Comparison of ENCODE assay signal across 25 cellular contexts in genomic region chr9:34602906-34603305, GRCh38. TPM values are rescaled to one million over a fixed set of nuclear protein-coding genes. Genes with fewer than 3 reads are reported as not detected.
"Had no signal": no experiment of that assay in that cellular context is flagged by ENCODE, and none has a peak within 500 bp of the region (broad histone marks: within the 10 kb centered on the region; RNA-seq: fewer than 3 reads in every experiment).

No MANE protein-coding gene starts in this region.

- H3K4me1 ChIP-seq: heart right ventricle, prostate gland, testis, tibial artery had no signal

- H3K27ac ChIP-seq: coronary artery, esophagus muscularis mucosa, foreskin keratinocyte, heart right ventricle, parathyroid adenoma, prostate gland, skin epidermis, spleen, testis, tibial artery had no signal

- H3K27me3 ChIP-seq: esophagus muscularis mucosa, foreskin keratinocyte, heart right ventricle, spleen, testis had no signal

- H3K79me2 ChIP-seq: parathyroid adenoma had no signal

- H3K36me3 Mint-ChIP-seq: mesothelial cell of epicardium; naive thymus-derived CD4-positive, alpha-beta T cell; stimulated activated memory B cell treated with anti-CD40 and anti-IgM and Interleukin-4, amounts not matched to agents 10 μg/mL and 1 μg/mL and 100 μg/mL, for 72 hours; type B pancreatic cell had no signal

- H3K27ac Mint-ChIP-seq: mesothelial cell of epicardium; naive thymus-derived CD4-positive, alpha-beta T cell; stimulated activated memory B cell treated with anti-CD40 and anti-IgM and Interleukin-4, amounts not matched to agents 10 μg/mL and 1 μg/mL and 100 μg/mL, for 72 hours; type B pancreatic cell had no signal

- H3K4me3 ChIP-seq: coronary artery, esophagus muscularis mucosa, heart right ventricle, prostate gland, skin epidermis, spleen, testis, tibial artery had no signal

- H3K36me3 ChIP-seq: esophagus muscularis mucosa, heart right ventricle, prostate gland, spleen, tibial artery had no signal

- H3K4me3 Mint-ChIP-seq: mesothelial cell of epicardium; naive thymus-derived CD4-positive, alpha-beta T cell; stimulated activated memory B cell treated with anti-CD40 and anti-IgM and Interleukin-4, amounts not matched to agents 10 μg/mL and 1 μg/mL and 100 μg/mL, for 72 hours; type B pancreatic cell had no signal

- H2AFZ ChIP-seq: parathyroid adenoma had no signal

- H3K9me3 ChIP-seq: esophagus muscularis mucosa, heart right ventricle, prostate gland, spleen, testis, tibial artery had no signal

- H3K9me3 Mint-ChIP-seq: mesothelial cell of epicardium; nephron; stimulated activated memory B cell treated with anti-CD40 and anti-IgM and Interleukin-4, amounts not matched to agents 10 μg/mL and 1 μg/mL and 100 μg/mL, for 72 hours; type B pancreatic cell had no signal

- H3K4me1 Mint-ChIP-seq: mesothelial cell of epicardium; stimulated activated memory B cell treated with anti-CD40 and anti-IgM and Interleukin-4, amounts not matched to agents 10 μg/mL and 1 μg/mL and 100 μg/mL, for 72 hours had no signal

RNA-seq across cellular contexts. Expression of gene CNTFR, which starts 13.4 kb away (rescaled TPM):
- total RNA-seq: dermis blood vessel endothelial cell; endothelial cell of umbilical vein; epithelial cell of proximal tubule; fibroblast of lung; foreskin keratinocyte; lung microvascular endothelial cell; naive thymus-derived CD4-positive, alpha-beta T cell; renal cortical epithelial cell had no signal
- polyA plus RNA-seq: endothelial cell of umbilical vein; fibroblast of lung; foreskin keratinocyte; naive thymus-derived CD4-positive, alpha-beta T cell had no signal

RNA-seq across cellular contexts. Expression of gene ARID3C, which starts 26.0 kb away (rescaled TPM):
- total RNA-seq: endothelial cell of umbilical vein, epithelial cell of proximal tubule, esophagus muscularis mucosa, heart right ventricle, mucosa of gallbladder, omental fat pad, renal cortical epithelial cell, right cardiac atrium, spleen, urinary bladder had no signal
- polyA plus RNA-seq: endothelial cell of umbilical vein; fibroblast of lung; heart right ventricle; naive thymus-derived CD4-positive, alpha-beta T cell; right cardiac atrium; spleen; urinary bladder had no signal
